In the genomic region with DNA sequence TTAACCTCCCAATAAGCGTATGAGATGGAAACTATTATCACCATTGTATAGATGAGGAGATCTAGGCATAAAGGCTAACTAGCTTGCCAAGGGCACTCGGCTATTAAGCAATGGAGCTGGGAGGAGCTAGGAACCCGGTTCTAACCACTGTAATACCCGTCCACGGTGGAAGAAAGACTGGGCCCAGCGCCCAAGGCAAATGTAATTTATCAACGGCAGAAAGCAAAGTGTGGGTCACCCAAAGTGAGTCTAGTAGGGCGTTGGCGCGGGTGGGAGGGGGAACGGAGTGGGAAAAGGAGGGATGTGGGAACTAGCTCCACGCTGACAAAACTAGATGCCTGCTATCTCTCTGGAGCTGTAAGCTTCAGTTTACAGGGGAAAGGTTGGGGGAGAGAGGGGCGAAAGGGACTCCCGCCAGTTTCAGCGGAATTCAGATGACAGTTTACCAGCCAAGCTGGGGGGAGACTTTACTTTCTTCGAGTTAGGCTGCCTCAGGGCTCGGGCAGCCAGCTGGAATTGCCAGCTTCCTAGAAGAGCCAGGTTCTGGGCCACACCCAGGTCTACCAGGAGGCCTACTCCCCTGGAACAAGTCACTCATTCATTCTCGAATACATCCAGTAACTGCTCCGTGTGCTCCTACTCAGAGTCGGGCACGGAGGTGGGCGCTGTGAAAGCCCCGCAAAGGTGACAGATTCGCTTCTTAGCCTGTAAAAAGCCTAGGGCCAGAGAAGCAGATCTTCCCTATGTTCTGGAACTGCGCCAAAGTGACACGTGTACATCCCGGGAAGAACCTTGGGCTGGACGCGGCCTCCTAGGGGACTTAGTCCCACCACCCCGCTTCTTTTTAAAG, we compare ENCODE assay signal across 8 cellular contexts. TPM values are rescaled to one million over a fixed set of nuclear protein-coding genes. Genes with fewer than 3 reads are reported as not detected.
DNase-seq lines count a peak whose midpoint lies in the region; ATAC-seq and TF ChIP-seq lines count a peak whose summit lies in the region.

No MANE protein-coding gene starts in this region.

- peak overlapping the region; percentile 95 for H3K4me2 ChIP-seq in PC-3 (ENCODE audit: low read length)
- peak overlapping the region; percentile 83 for H3K4me2 ChIP-seq in mammary epithelial cell (ENCODE audit: insufficient read depth, low read depth, low read length)

- H3K9me3 ChIP-seq in PC-3 (ENCODE audit: low read length) = no peaks in the 10 kb centered on the region
- no peaks in the 10 kb centered on the region for H3K9me3 ChIP-seq in mammary epithelial cell (replicated peaks; ENCODE audit: insufficient read depth, low read length)

- DNase-seq in CD14-positive monocyte (ENCODE audit: low spot score) = no peak
- peak; percentile 16 for DNase-seq in GOT3 (lab: John Stamatoyannopoulos, UW)
- DNase-seq in PC-3 = peak; percentile 64
- peak; percentile 68 for DNase-seq in mammary epithelial cell
- no peak for DNase-seq in kidney epithelial cell (ENCODE audit: low read depth)
- peak; percentile 40 for DNase-seq in stimulated activated CD4-positive, alpha-beta T cell treated with anti-CD3 and anti-CD28 coated beads, Interleukin-4, amount 100 ng/mL, for 24 hours
- DNase-seq in cortex of kidney (lab: John Stamatoyannopoulos, UW) = no peak

- H3K27me3 ChIP-seq in PC-3 (ENCODE audit: low read length) = no peaks in the 10 kb centered on the region
- H3K27me3 ChIP-seq in mammary epithelial cell (ENCODE audit: insufficient read depth, low read length) = no peaks in the 10 kb centered on the region
- H3K27me3 ChIP-seq in kidney epithelial cell (ENCODE audit: control insufficient read depth, insufficient read depth, low read length) = no peaks in the 10 kb centered on the region

- H3K9me3 Mint-ChIP-seq in CD14-positive monocyte = peaks cover 0 to 8% (median 3%) of the 10 kb centered on the region in 7 donors

- H3F3A ChIP-seq in PC-3 (ENCODE audit: low read length, unreplicated experiment) = peaks cover 16% of the 10 kb centered on the region

- peak overlapping the region; percentile 84 for H3K27ac ChIP-seq in PC-3 (ENCODE audit: low read length)
- H3K27ac ChIP-seq in mammary epithelial cell (ENCODE audit: insufficient read depth, low read depth, low read length) = peak overlapping the region; percentile 78

- H3K4me3 ChIP-seq in PC-3 (ENCODE audit: low read length) = peak overlapping the region; percentile 73
- peak overlapping the region; percentile 59 to 86 (median 61) for H3K4me3 ChIP-seq in mammary epithelial cell (replicated peaks in 1 of 3; ENCODE audit: insufficient read depth in 1 of 3, low read depth in 2 of 3, low read length in 3 of 3)
- H3K4me3 ChIP-seq in kidney epithelial cell (ENCODE audit: low read depth, low read length) = peak overlapping the region; percentile 61

- peaks cover 40% of the 10 kb centered on the region for H4K20me1 ChIP-seq in PC-3 (ENCODE audit: low read length)
- H4K20me1 ChIP-seq in mammary epithelial cell (ENCODE audit: insufficient read depth, low read length) = peaks cover 4% of the 10 kb centered on the region

- H3K79me2 ChIP-seq in PC-3 (ENCODE audit: low read length) (peaks cover 48% of the 10 kb centered on the region), mammary epithelial cell (ENCODE audit: insufficient read depth, low read length) (peaks cover 58% of the 10 kb centered on the region)

- intact Hi-C loops in CD14-positive monocyte (cut with micrococcal nuclease) (loop anchor here in 1 of 2 donors (2.0 kb wide), 1 partner anchor 24 kb away; the partner anchor contains the start of genes EME1 and MRPL27), PC-3 (cut with micrococcal nuclease) (loop anchor here (1.0 to 10.0 kb wide), 4 partner anchors 34 to 238 kb away; partner anchors contain the start of gene ABCC3), mammary epithelial cell (cut with micrococcal nuclease) (loop anchor here (1.0 to 2.0 kb wide), 4 partner anchors 24 to 196 kb away; partner anchors contain the start of genes EME1 and MRPL27)

- ATAC-seq in PC-3 = peak; percentile 46
- ATAC-seq in GM21515 (IDR thresholded peaks at IDR 0.05; ENCODE audit: unreplicated experiment) = no peak

- peaks cover 0 to 6% (median 0%) of the 10 kb centered on the region in 3 donors for H3K27me3 Mint-ChIP-seq in CD14-positive monocyte (ENCODE audit: low read depth in 3 of 3)

- H3K36me3 Mint-ChIP-seq in CD14-positive monocyte = peaks cover 38 to 41% of the 10 kb centered on the region in 2 donors

- BruUV-seq in PC-3 (replicated peaks; lab: Mats Ljungman, UMichigan) = TSS peak; percentile 67
- BruUV-seq in mammary epithelial cell (replicated peaks; lab: Mats Ljungman, UMichigan) = TSS peak; percentile 71

- dilution Hi-C loops in mammary epithelial cell (cut with HindIII; ENCODE audit: low sequenced_read_pairs) = loop anchor here (5.0 to 10.0 kb wide), 2 partner anchors 58 to 76 kb away; no protein-coding TSS in a partner anchor

- CTCF ChIA-PET in PC-3 (lab: Charles Lee) = interaction anchor here (0.5 to 2.2 kb wide), 9 partner anchors 10 to 312 kb away, joined by 3 to 15 read pairs (median 5); no protein-coding TSS in a partner anchor
- CTCF ChIA-PET in mammary epithelial cell (lab: Charles Lee; ENCODE audit: low non-redundant PET) = interaction anchor here (0.6 to 1.8 kb wide), 8 partner anchors 9 to 311 kb away, joined by 3 to 10 read pairs (median 3); partner anchors contain the start of gene ANKRD40

- 0% methylated on average over 28 of the region's 30 CpGs for WGBS in mammary epithelial cell (ENCODE audit: low coverage, missing lambda C conversion rate)

- in situ Hi-C loops in mammary epithelial cell (cut with MboI; ENCODE audit: low sequenced_read_pairs in 2 of 2) = no loop called here

- H3K4me1 ChIP-seq in PC-3 (ENCODE audit: insufficient read depth, low read length) = peaks cover 44% of the 10 kb centered on the region
- peaks cover 28% of the 10 kb centered on the region for H3K4me1 ChIP-seq in mammary epithelial cell (ENCODE audit: insufficient read depth, low read length)

- H2AFZ ChIP-seq in PC-3 (ENCODE audit: low read length) = peak overlapping the region; percentile 76
- peak overlapping the region; percentile 79 for H2AFZ ChIP-seq in mammary epithelial cell (ENCODE audit: low read depth, low read length)

- H3K4me3 Mint-ChIP-seq in CD14-positive monocyte = peak overlapping the region; percentile 86 to 89

- H3K4me1 Mint-ChIP-seq in CD14-positive monocyte = peaks cover 32% of the 10 kb centered on the region

- peak overlapping the region; percentile 84 to 94 (median 89) for H3K27ac Mint-ChIP-seq in CD14-positive monocyte

- H3K9me2 ChIP-seq in PC-3 (replicated peaks; ENCODE audit: low read length) = no peaks in the 10 kb centered on the region

- no peak for TF ChIP-seq CTCF in CD14-positive monocyte (IDR thresholded peaks at IDR 0.05)
- no peak for TF ChIP-seq CTCF in PC-3 (conservative IDR thresholded peaks at IDR 0.05; ENCODE audit: low read depth, low read length)
- TF ChIP-seq CTCF in mammary epithelial cell (conservative IDR thresholded peaks at IDR 0.05 in 1 of 2, IDR thresholded peaks at IDR 0.05 in 1 of 2; ENCODE audit: extremely low read depth in 1 of 2, insufficient read depth in 1 of 2, low read depth in 1 of 2, low read length in 2 of 2) = no peak
- TF ChIP-seq CTCF in kidney epithelial cell (IDR thresholded peaks at IDR 0.05; ENCODE audit: insufficient read depth, low read length, poor library complexity, severe bottlenecking) = no peak

- peak overlapping the region; percentile 99 for H3K9ac ChIP-seq in PC-3 (ENCODE audit: low read length)
- peak overlapping the region; percentile 93 for H3K9ac ChIP-seq in mammary epithelial cell (ENCODE audit: insufficient read depth, low read length)

- H3K36me3 ChIP-seq in PC-3 (ENCODE audit: low read depth, low read length) (peaks cover 38% of the 10 kb centered on the region), mammary epithelial cell (ENCODE audit: insufficient read depth, low read length) (peaks cover 30% of the 10 kb centered on the region), kidney epithelial cell (ENCODE audit: control insufficient read depth, insufficient read depth, low read length) (peaks cover 3% of the 10 kb centered on the region)

- POLR2A ChIA-PET in PC-3 (lab: Charles Lee; ENCODE audit: unreplicated experiment) = interaction anchor here (0.6 to 0.7 kb wide), 5 partner anchors 28 to 335 kb away, joined by 3 to 6 read pairs (median 3); partner anchors contain the start of genes ACSF2 and RSAD1

RNA-seq across cellular contexts. Expression of gene LRRC59, which starts 0.8 kb away (rescaled TPM):
- polyA plus RNA-seq in CD14-positive monocyte (10 to 100 TPM; 45.7 to 48.9 TPM), mammary epithelial cell (141 TPM)
- total RNA-seq in PC-3 (2014; rRNA removed) (324 and 427 TPM in 2 replicates), mammary epithelial cell (100 to 1,000 TPM; 118 to 190 TPM), kidney epithelial cell (172 and 179 TPM in 2 replicates)
- polyA minus RNA-seq in mammary epithelial cell = 202 TPM

RNA-seq across cellular contexts. Expression of gene EME1, which starts 23.5 kb away (rescaled TPM):
- polyA plus RNA-seq in CD14-positive monocyte (under 1 TPM; 0.43 to 0.76 TPM), mammary epithelial cell (9.2 TPM)
- total RNA-seq in PC-3 (2014; rRNA removed) (20.0 and 28.0 TPM in 2 replicates), mammary epithelial cell (1 to 10 TPM in 1 of 2 donors, under 1 TPM in 1; 0.17 to 8.0 TPM), kidney epithelial cell (1.9 and 2.7 TPM in 2 replicates)
- 1.9 TPM for polyA minus RNA-seq in mammary epithelial cell

RNA-seq across cellular contexts. Expression of gene MRPL27, which starts 23.5 kb away (rescaled TPM):
- polyA plus RNA-seq in CD14-positive monocyte (10 to 100 TPM; 75.3 to 82.3 TPM), mammary epithelial cell (184 TPM)
- total RNA-seq in PC-3 (2014; rRNA removed) (168 and 173 TPM in 2 replicates), mammary epithelial cell (10 to 100 TPM; 43.5 to 73.5 TPM), kidney epithelial cell (89.2 and 92.5 TPM in 2 replicates)
- polyA minus RNA-seq in mammary epithelial cell = 106 TPM

RNA-seq across cellular contexts. Expression of gene ACSF2, which starts 29.5 kb away (rescaled TPM):
- polyA plus RNA-seq in CD14-positive monocyte (1 to 10 TPM; 2.8 to 5.5 TPM), mammary epithelial cell (28.9 TPM)
- total RNA-seq in PC-3 (2014; rRNA removed) (69.3 and 72.7 TPM in 2 replicates), mammary epithelial cell (10 to 100 TPM; 28.1 to 37.2 TPM), kidney epithelial cell (12.7 and 24.8 TPM in 2 replicates)
- 22.8 TPM for polyA minus RNA-seq in mammary epithelial cell

RNA-seq across cellular contexts. Expression of gene XYLT2, which starts 50.6 kb away (rescaled TPM):
- polyA plus RNA-seq in CD14-positive monocyte (1 to 10 TPM; 4.4 TPM), mammary epithelial cell (26.3 TPM)
- total RNA-seq in PC-3 (2014; rRNA removed) (53.5 and 54.3 TPM in 2 replicates), mammary epithelial cell (10 to 100 TPM; 46.3 to 78.3 TPM), kidney epithelial cell (30.2 and 35.7 TPM in 2 replicates)
- 40.8 TPM for polyA minus RNA-seq in mammary epithelial cell

Comparison
In these comparisons a context has a peak if more than half of its experiments do, and no peak if none do; other contexts are left out.
1. DNase-seq: peak in GOT3 (single experiment), PC-3 (single experiment), mammary epithelial cell (single experiment) and stimulated activated CD4-positive, alpha-beta T cell treated with anti-CD3 and anti-CD28 coated beads, Interleukin-4, amount 100 ng/mL, for 24 hours (single experiment); none in CD14-positive monocyte (single experiment), kidney epithelial cell (single experiment) and cortex of kidney (single experiment).
2. Peak in every context shown above with its lines, with median percentiles within 50 percentile points of each other: H3K4me3 ChIP-seq.